1 cellular context compared by ENCODE assay signal in genomic region chr9:91515074-91515687, GRCh38.
A peak's percentile ranks its signal among the peaks of the same experiment; 100 is the strongest.
TF ChIP-seq lines count a peak whose summit lies in the region.

No MANE protein-coding gene starts in this region.

TF ChIP-seq in GM12878, 131 proteins besides CTCF, POLR2A, EP300 and RAD21 (continued from another document):
- TF ChIP-seq CEBPZ (IDR thresholded peaks at IDR 0.05; ENCODE audit: low read depth, low read length) (no peak), SMARCA5 (IDR thresholded peaks at IDR 0.05) (no peak), RUNX3 (IDR thresholded peaks at IDR 0.05; ENCODE audit: low read length) (peak; percentile 51), TAF1 (IDR thresholded peaks at IDR 0.05; ENCODE audit: borderline replicate concordance, low read depth, low read length) (no peak), JUNB (IDR thresholded peaks at IDR 0.05) (peak; percentile 77), NFXL1 (IDR thresholded peaks at IDR 0.05; ENCODE audit: borderline replicate concordance) (no peak), SPI1 (IDR thresholded peaks at IDR 0.05; ENCODE audit: borderline replicate concordance, insufficient read depth, low read depth, low read length) (no peak), ZNF217 (IDR thresholded peaks at IDR 0.05) (no peak), NRF1 (conservative IDR thresholded peaks at IDR 0.05; ENCODE audit: low read depth, low read length) (no peak), ZNF207 (IDR thresholded peaks at IDR 0.05; ENCODE audit: borderline replicate concordance) (no peak), MTA3 (IDR thresholded peaks at IDR 0.05; ENCODE audit: borderline replicate concordance, low read length) (peak; percentile 57; the same call in 1 of the 2 replicates), HDAC2 (IDR thresholded peaks at IDR 0.05) (no peak)
- TF ChIP-seq, protein P1, sequence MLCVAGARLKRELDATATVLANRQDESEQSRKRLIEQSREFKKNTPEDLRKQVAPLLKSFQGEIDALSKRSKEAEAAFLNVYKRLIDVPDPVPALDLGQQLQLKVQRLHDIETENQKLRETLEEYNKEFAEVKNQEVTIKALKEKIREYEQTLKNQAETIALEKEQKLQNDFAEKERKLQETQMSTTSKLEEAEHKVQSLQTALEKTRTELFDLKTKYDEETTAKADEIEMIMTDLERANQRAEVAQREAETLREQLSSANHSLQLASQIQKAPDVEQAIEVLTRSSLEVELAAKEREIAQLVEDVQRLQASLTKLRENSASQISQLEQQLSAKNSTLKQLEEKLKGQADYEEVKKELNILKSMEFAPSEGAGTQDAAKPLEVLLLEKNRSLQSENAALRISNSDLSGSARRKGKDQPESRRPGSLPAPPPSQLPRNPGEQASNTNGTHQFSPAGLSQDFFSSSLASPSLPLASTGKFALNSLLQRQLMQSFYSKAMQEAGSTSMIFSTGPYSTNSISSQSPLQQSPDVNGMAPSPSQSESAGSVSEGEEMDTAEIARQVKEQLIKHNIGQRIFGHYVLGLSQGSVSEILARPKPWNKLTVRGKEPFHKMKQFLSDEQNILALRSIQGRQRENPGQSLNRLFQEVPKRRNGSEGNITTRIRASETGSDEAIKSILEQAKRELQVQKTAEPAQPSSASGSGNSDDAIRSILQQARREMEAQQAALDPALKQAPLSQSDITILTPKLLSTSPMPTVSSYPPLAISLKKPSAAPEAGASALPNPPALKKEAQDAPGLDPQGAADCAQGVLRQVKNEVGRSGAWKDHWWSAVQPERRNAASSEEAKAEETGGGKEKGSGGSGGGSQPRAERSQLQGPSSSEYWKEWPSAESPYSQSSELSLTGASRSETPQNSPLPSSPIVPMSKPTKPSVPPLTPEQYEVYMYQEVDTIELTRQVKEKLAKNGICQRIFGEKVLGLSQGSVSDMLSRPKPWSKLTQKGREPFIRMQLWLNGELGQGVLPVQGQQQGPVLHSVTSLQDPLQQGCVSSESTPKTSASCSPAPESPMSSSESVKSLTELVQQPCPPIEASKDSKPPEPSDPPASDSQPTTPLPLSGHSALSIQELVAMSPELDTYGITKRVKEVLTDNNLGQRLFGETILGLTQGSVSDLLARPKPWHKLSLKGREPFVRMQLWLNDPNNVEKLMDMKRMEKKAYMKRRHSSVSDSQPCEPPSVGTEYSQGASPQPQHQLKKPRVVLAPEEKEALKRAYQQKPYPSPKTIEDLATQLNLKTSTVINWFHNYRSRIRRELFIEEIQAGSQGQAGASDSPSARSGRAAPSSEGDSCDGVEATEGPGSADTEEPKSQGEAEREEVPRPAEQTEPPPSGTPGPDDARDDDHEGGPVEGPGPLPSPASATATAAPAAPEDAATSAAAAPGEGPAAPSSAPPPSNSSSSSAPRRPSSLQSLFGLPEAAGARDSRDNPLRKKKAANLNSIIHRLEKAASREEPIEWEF (IDR thresholded peaks at IDR 0.05; ENCODE audit: insufficient replicate concordance, low read depth, low read length): no peak
- TF ChIP-seq, protein P2, sequence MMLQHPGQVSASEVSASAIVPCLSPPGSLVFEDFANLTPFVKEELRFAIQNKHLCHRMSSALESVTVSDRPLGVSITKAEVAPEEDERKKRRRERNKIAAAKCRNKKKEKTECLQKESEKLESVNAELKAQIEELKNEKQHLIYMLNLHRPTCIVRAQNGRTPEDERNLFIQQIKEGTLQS (IDR thresholded peaks at IDR 0.05; ENCODE audit: borderline replicate concordance, extremely low read depth, low read depth, low read length): no peak
- TF ChIP-seq, protein P3, sequence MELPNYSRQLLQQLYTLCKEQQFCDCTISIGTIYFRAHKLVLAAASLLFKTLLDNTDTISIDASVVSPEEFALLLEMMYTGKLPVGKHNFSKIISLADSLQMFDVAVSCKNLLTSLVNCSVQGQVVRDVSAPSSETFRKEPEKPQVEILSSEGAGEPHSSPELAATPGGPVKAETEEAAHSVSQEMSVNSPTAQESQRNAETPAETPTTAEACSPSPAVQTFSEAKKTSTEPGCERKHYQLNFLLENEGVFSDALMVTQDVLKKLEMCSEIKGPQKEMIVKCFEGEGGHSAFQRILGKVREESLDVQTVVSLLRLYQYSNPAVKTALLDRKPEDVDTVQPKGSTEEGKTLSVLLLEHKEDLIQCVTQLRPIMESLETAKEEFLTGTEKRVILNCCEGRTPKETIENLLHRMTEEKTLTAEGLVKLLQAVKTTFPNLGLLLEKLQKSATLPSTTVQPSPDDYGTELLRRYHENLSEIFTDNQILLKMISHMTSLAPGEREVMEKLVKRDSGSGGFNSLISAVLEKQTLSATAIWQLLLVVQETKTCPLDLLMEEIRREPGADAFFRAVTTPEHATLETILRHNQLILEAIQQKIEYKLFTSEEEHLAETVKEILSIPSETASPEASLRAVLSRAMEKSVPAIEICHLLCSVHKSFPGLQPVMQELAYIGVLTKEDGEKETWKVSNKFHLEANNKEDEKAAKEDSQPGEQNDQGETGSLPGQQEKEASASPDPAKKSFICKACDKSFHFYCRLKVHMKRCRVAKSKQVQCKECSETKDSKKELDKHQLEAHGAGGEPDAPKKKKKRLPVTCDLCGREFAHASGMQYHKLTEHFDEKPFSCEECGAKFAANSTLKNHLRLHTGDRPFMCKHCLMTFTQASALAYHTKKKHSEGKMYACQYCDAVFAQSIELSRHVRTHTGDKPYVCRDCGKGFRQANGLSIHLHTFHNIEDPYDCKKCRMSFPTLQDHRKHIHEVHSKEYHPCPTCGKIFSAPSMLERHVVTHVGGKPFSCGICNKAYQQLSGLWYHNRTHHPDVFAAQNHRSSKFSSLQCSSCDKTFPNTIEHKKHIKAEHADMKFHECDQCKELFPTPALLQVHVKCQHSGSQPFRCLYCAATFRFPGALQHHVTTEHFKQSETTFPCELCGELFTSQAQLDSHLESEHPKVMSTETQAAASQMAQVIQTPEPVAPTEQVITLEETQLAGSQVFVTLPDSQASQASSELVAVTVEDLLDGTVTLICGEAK (IDR thresholded peaks at IDR 0.05; ENCODE audit: borderline replicate concordance): no peak
- TF ChIP-seq, protein P4, sequence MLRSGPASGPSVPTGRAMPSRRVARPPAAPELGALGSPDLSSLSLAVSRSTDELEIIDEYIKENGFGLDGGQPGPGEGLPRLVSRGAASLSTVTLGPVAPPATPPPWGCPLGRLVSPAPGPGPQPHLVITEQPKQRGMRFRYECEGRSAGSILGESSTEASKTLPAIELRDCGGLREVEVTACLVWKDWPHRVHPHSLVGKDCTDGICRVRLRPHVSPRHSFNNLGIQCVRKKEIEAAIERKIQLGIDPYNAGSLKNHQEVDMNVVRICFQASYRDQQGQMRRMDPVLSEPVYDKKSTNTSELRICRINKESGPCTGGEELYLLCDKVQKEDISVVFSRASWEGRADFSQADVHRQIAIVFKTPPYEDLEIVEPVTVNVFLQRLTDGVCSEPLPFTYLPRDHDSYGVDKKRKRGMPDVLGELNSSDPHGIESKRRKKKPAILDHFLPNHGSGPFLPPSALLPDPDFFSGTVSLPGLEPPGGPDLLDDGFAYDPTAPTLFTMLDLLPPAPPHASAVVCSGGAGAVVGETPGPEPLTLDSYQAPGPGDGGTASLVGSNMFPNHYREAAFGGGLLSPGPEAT (IDR thresholded peaks at IDR 0.05; ENCODE audit: low read depth): no peak
